24 cellular contexts compared by ENCODE assay signal in the genomic region with DNA sequence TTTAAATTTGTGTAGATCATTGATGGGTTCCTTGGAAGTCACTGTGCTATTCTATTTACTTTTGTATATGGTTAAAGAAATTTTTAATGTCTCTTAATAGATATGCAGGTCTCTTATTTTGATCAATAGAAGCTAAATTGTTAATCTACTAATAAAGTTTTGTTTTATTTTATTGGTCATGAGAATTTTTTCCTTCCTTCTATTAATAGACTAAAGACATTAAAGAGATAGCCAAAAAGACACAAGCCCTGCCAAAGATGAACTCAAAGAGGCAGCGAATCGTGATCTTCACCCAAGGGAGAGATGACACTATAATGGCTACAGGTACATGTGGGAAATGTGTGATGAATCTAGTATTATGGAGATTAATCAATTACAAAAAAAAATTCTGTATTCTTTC.
"Had no signal": no experiment of that assay in that cellular context is flagged by ENCODE, and none has a peak within 500 bp of the region (broad histone marks: within the 10 kb centered on the region; RNA-seq: fewer than 3 reads in every experiment).

No MANE protein-coding gene starts in this region.

- FAIRE-seq: keratinocyte had no signal

- H3K36me3 ChIP-seq: gastrocnemius medialis, heart right ventricle, left lung, lower lobe of right lung had no signal

- H3K4me3 ChIP-seq: coronary artery, esophagus squamous epithelium, gastrocnemius medialis, left lung, lower lobe of right lung, mucosa of descending colon had no signal

- H3K4me1 ChIP-seq: esophagus squamous epithelium, gastrocnemius medialis, left lung, lower lobe of right lung had no signal

- H3K27me3 ChIP-seq: esophagus squamous epithelium, gastrocnemius medialis, heart right ventricle, left lung had no signal

- ATAC-seq: effector memory CD8-positive, alpha-beta T cell; esophagus mucosa; gastrocnemius medialis; heart right ventricle; left cardiac atrium; left lung; left ventricle myocardium superior; lower lobe of right lung; mucosa of descending colon; naive thymus-derived CD8-positive, alpha-beta T cell had no signal

- DNase-seq: effector CD8-positive, alpha-beta T cell; effector memory CD8-positive, alpha-beta T cell; endodermal cell; erythroblast; esophagus squamous epithelium; foreskin fibroblast; foreskin melanocyte; gastrocnemius medialis; glutamatergic neuron; head of caudate nucleus; heart right ventricle; hippocampal formation; left cardiac atrium; left lung; left ventricle myocardium superior; lower lobe of right lung; mesenchymal stem cell; mucosa of descending colon; naive B cell; naive thymus-derived CD8-positive, alpha-beta T cell had no signal

- H3K9me3 ChIP-seq: esophagus squamous epithelium, gastrocnemius medialis, left lung, lower lobe of right lung, mucosa of descending colon had no signal

- H3K27ac ChIP-seq: epithelial cell of prostate, esophagus squamous epithelium, gastrocnemius medialis, lower lobe of right lung had no signal
